Comparison of ENCODE assay signal across 1 cellular context in genomic region chr7:30920584-30921539, GRCh38.
TF ChIP-seq lines count a peak whose summit lies in the region.

No MANE protein-coding gene starts in this region.

TF ChIP-seq in K562, 482 proteins besides CTCF, POLR2A, EP300 and RAD21 (continued from another document and continues in another):
- TF ChIP-seq, protein P1, sequence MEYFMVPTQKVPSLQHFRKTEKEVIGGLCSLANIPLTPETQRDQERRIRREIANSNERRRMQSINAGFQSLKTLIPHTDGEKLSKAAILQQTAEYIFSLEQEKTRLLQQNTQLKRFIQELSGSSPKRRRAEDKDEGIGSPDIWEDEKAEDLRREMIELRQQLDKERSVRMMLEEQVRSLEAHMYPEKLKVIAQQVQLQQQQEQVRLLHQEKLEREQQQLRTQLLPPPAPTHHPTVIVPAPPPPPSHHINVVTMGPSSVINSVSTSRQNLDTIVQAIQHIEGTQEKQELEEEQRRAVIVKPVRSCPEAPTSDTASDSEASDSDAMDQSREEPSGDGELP (CRISPR knock-in tag; IDR thresholded peaks at IDR 0.05; ENCODE audit: borderline replicate concordance) = 0 out of 2 replicates have a peak, but pooled peaks have one; percentile 21
- TF ChIP-seq, protein P2, sequence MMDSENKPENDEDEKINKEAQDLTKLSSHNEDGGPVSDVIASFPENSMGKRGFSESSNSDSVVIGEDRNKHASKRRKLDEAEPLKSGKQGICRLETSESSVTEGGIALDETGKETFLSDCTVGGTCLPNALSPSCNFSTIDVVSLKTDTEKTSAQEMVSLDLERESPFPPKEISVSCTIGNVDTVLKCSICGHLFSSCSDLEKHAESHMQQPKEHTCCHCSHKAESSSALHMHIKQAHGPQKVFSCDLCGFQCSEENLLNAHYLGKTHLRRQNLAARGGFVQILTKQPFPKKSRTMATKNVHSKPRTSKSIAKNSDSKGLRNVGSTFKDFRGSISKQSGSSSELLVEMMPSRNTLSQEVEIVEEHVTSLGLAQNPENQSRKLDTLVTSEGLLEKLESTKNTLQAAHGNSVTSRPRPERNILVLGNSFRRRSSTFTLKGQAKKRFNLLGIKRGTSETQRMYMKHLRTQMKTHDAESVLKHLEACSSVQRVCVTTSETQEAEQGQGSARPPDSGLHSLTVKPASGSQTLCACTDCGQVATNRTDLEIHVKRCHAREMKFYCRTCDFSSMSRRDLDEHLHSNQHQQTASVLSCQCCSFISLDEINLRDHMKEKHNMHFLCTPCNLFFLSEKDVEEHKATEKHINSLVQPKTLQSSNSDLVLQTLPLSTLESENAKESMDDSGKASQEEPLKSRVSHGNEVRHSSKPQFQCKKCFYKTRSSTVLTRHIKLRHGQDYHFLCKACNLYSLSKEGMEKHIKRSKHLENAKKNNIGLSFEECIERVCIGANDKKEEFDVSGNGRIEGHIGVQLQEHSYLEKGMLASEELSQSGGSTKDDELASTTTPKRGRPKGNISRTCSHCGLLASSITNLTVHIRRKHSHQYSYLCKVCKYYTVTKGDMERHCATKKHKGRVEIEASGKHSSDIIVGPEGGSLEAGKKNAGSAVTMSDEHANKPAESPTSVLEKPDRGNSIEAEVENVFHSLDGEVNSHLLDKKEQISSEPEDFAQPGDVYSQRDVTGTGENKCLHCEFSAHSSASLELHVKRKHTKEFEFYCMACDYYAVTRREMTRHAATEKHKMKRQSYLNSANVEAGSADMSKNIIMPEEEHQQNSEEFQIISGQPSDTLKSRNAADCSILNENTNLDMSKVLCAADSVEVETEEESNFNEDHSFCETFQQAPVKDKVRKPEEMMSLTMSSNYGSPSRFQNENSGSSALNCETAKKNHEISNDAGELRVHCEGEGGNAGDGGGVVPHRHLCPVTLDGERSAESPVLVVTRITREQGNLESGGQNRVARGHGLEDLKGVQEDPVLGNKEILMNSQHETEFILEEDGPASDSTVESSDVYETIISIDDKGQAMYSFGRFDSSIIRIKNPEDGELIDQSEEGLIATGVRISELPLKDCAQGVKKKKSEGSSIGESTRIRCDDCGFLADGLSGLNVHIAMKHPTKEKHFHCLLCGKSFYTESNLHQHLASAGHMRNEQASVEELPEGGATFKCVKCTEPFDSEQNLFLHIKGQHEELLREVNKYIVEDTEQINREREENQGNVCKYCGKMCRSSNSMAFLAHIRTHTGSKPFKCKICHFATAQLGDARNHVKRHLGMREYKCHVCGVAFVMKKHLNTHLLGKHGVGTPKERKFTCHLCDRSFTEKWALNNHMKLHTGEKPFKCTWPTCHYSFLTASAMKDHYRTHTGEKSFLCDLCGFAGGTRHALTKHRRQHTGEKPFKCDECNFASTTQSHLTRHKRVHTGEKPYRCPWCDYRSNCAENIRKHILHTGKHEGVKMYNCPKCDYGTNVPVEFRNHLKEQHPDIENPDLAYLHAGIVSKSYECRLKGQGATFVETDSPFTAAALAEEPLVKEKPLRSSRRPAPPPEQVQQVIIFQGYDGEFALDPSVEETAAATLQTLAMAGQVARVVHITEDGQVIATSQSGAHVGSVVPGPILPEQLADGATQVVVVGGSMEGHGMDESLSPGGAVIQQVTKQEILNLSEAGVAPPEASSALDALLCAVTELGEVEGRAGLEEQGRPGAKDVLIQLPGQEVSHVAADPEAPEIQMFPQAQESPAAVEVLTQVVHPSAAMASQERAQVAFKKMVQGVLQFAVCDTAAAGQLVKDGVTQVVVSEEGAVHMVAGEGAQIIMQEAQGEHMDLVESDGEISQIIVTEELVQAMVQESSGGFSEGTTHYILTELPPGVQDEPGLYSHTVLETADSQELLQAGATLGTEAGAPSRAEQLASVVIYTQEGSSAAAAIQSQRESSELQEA (IDR thresholded peaks at IDR 0.05; ENCODE audit: low read depth) = no peak
- TF ChIP-seq SNIP1 (IDR thresholded peaks at IDR 0.05; ENCODE audit: low read depth) (no peak), POLR2B (IDR thresholded peaks at IDR 0.05; ENCODE audit: low read depth, partially characterized antibody) (no peak), E4F1 (CRISPR knock-in tag; IDR thresholded peaks at IDR 0.05; ENCODE audit: borderline replicate concordance) (no peak), BCOR (IDR thresholded peaks at IDR 0.05) (peak; percentile 80), NFATC3 (IDR thresholded peaks at IDR 0.05) (no peak), RERE (CRISPR knock-in tag; IDR thresholded peaks at IDR 0.05; ENCODE audit: borderline replicate concordance) (no peak), SMAD2 (IDR thresholded peaks at IDR 0.05; ENCODE audit: low read depth, low read length) (no peak), ZC3H11A (IDR thresholded peaks at IDR 0.05; ENCODE audit: low read depth, low read length) (no peak), ZNF280A (IDR thresholded peaks at IDR 0.05; ENCODE audit: low read depth, partially characterized antibody) (no peak)
- TF ChIP-seq, protein P3, sequence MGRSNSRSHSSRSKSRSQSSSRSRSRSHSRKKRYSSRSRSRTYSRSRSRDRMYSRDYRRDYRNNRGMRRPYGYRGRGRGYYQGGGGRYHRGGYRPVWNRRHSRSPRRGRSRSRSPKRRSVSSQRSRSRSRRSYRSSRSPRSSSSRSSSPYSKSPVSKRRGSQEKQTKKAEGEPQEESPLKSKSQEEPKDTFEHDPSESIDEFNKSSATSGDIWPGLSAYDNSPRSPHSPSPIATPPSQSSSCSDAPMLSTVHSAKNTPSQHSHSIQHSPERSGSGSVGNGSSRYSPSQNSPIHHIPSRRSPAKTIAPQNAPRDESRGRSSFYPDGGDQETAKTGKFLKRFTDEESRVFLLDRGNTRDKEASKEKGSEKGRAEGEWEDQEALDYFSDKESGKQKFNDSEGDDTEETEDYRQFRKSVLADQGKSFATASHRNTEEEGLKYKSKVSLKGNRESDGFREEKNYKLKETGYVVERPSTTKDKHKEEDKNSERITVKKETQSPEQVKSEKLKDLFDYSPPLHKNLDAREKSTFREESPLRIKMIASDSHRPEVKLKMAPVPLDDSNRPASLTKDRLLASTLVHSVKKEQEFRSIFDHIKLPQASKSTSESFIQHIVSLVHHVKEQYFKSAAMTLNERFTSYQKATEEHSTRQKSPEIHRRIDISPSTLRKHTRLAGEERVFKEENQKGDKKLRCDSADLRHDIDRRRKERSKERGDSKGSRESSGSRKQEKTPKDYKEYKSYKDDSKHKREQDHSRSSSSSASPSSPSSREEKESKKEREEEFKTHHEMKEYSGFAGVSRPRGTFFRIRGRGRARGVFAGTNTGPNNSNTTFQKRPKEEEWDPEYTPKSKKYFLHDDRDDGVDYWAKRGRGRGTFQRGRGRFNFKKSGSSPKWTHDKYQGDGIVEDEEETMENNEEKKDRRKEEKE (IDR thresholded peaks at IDR 0.05; ENCODE audit: borderline replicate concordance in 1 of 2, control insufficient read depth in 1 of 2, low read depth in 2 of 2, low read length in 1 of 2) = no peak
- TF ChIP-seq, protein P4, sequence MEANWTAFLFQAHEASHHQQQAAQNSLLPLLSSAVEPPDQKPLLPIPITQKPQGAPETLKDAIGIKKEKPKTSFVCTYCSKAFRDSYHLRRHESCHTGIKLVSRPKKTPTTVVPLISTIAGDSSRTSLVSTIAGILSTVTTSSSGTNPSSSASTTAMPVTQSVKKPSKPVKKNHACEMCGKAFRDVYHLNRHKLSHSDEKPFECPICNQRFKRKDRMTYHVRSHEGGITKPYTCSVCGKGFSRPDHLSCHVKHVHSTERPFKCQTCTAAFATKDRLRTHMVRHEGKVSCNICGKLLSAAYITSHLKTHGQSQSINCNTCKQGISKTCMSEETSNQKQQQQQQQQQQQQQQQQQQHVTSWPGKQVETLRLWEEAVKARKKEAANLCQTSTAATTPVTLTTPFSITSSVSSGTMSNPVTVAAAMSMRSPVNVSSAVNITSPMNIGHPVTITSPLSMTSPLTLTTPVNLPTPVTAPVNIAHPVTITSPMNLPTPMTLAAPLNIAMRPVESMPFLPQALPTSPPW (CRISPR knock-in tag; IDR thresholded peaks at IDR 0.05) = peak; percentile 54
- TF ChIP-seq, protein P5, sequence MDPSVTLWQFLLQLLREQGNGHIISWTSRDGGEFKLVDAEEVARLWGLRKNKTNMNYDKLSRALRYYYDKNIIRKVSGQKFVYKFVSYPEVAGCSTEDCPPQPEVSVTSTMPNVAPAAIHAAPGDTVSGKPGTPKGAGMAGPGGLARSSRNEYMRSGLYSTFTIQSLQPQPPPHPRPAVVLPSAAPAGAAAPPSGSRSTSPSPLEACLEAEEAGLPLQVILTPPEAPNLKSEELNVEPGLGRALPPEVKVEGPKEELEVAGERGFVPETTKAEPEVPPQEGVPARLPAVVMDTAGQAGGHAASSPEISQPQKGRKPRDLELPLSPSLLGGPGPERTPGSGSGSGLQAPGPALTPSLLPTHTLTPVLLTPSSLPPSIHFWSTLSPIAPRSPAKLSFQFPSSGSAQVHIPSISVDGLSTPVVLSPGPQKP (CRISPR knock-in tag; IDR thresholded peaks at IDR 0.05) = no peak
- TF ChIP-seq, protein P6, sequence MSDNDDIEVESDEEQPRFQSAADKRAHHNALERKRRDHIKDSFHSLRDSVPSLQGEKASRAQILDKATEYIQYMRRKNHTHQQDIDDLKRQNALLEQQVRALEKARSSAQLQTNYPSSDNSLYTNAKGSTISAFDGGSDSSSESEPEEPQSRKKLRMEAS (CRISPR knock-in tag; IDR thresholded peaks at IDR 0.05) = no peak
- TF ChIP-seq, protein P7, sequence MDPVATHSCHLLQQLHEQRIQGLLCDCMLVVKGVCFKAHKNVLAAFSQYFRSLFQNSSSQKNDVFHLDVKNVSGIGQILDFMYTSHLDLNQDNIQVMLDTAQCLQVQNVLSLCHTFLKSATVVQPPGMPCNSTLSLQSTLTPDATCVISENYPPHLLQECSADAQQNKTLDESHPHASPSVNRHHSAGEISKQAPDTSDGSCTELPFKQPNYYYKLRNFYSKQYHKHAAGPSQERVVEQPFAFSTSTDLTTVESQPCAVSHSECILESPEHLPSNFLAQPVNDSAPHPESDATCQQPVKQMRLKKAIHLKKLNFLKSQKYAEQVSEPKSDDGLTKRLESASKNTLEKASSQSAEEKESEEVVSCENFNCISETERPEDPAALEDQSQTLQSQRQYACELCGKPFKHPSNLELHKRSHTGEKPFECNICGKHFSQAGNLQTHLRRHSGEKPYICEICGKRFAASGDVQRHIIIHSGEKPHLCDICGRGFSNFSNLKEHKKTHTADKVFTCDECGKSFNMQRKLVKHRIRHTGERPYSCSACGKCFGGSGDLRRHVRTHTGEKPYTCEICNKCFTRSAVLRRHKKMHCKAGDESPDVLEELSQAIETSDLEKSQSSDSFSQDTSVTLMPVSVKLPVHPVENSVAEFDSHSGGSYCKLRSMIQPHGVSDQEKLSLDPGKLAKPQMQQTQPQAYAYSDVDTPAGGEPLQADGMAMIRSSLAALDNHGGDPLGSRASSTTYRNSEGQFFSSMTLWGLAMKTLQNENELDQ (CRISPR knock-in tag; IDR thresholded peaks at IDR 0.05; ENCODE audit: borderline replicate concordance) = no peak
